32 cellular contexts compared by ENCODE assay signal in genomic region chr14:20591235-20591634, GRCh38. TPM values are rescaled to one million over a fixed set of nuclear protein-coding genes. Genes with fewer than 3 reads are reported as not detected.
"Had no signal": no experiment of that assay in that cellular context is flagged by ENCODE, and none has a peak within 500 bp of the region (broad histone marks: within the 10 kb centered on the region; RNA-seq: fewer than 3 reads in every experiment).

TSS of gene RNASE12 (minus strand) at chr14:20591376. CDS start at chr14:20590723, 653 bp downstream.

- H3K27ac ChIP-seq: adrenal gland, body of pancreas, colonic mucosa, gastrocnemius medialis, hepatocyte, left ventricle myocardium inferior, spleen, tibial nerve had no signal

- H3K4me1 ChIP-seq: body of pancreas, colonic mucosa, gastrocnemius medialis, left ventricle myocardium inferior, spleen, tibial nerve had no signal

- H3K4me2 ChIP-seq: hepatocyte had no signal

- H3K27ac Mint-ChIP-seq: activated CD4-positive, alpha-beta T cell treated with anti-CD3 and anti-CD28 coated beads for 36 hours; activated naive CD4-positive, alpha-beta T cell treated with anti-CD3 and anti-CD28 coated beads, Interleukin-2, amount 50 U/mL, for 72 hours; activated T-cell treated with anti-CD3 and anti-CD28 coated beads, Interleukin-2, amount 50 U/mL, for 72 hours; natural killer cell treated with Interleukin-12 subunit alpha and Interleukin-12 subunit beta and Interleukin-15 and Interleukin-18, amount 100 ng/mL, for 72 hours had no signal

- H3K9me3 Mint-ChIP-seq: activated T-cell treated with anti-CD3 and anti-CD28 coated beads, Interleukin-2, amount 50 U/mL, for 72 hours; natural killer cell treated with Interleukin-12 subunit alpha and Interleukin-12 subunit beta and Interleukin-15 and Interleukin-18, amount 100 ng/mL, for 72 hours had no signal

- H2AFZ ChIP-seq: hepatocyte had no signal

- H3K4me3 Mint-ChIP-seq: activated CD4-positive, alpha-beta T cell treated with anti-CD3 and anti-CD28 coated beads for 36 hours; natural killer cell treated with Interleukin-12 subunit alpha and Interleukin-12 subunit beta and Interleukin-15 and Interleukin-18, amount 100 ng/mL, for 72 hours had no signal

- H3K27me3 ChIP-seq: adrenal gland, body of pancreas, colonic mucosa, hepatocyte, spleen, tibial nerve had no signal

- DNase-seq: activated CD4-positive, alpha-beta T cell treated with anti-CD3 and anti-CD28 coated beads for 36 hours; activated CD4-positive, alpha-beta T cell treated with anti-CD3 and anti-CD28 coated beads, Interleukin-2, amount 50 U/mL, for 4 hours; activated CD4-positive, CD25-positive, alpha-beta regulatory T cell; activated naive CD4-positive, alpha-beta T cell; activated T-cell treated with anti-CD3 and anti-CD28 coated beads for 4 hours; activated T-cell treated with anti-CD3 and anti-CD28 coated beads, Interleukin-2, amount 50 U/mL, for 72 hours; adrenal gland; aorta; body of pancreas; cerebellar nuclear complex; colonic mucosa; effector CD8-positive, alpha-beta T cell; erythroblast; gastrocnemius medialis; islet precursor cell; left ventricle myocardium inferior; mucosa of descending colon; posterior cingulate gyrus; right cardiac atrium; spleen; stimulated activated naive CD4-positive, alpha-beta T cell treated with Interleukin-2 at 50 U/mL for 16 hours had no signal

- H3K79me2 ChIP-seq: hepatocyte had no signal

- H3K4me3 ChIP-seq: adrenal gland, body of pancreas, colonic mucosa, gastrocnemius medialis, hepatocyte, left ventricle myocardium inferior, mucosa of descending colon, spleen, tibial nerve had no signal

- H3K36me3 ChIP-seq: adrenal gland, colonic mucosa, gastrocnemius medialis, left ventricle myocardium inferior, spleen, tibial nerve had no signal

- H3K36me3 Mint-ChIP-seq: activated naive CD4-positive, alpha-beta T cell treated with anti-CD3 and anti-CD28 coated beads, Interleukin-2, amount 50 U/mL, for 72 hours; natural killer cell treated with Interleukin-12 subunit alpha and Interleukin-12 subunit beta and Interleukin-15 and Interleukin-18, amount 100 ng/mL, for 72 hours had no signal

- H3K9me3 ChIP-seq: adrenal gland, body of pancreas, colonic mucosa, gastrocnemius medialis, left ventricle myocardium inferior, mucosa of descending colon, spleen, tibial nerve had no signal

- H3K27me3 Mint-ChIP-seq: activated CD4-positive, alpha-beta T cell treated with anti-CD3 and anti-CD28 coated beads for 36 hours had no signal

RNA-seq across cellular contexts. Expression of gene RNASE12, which starts in this region (rescaled TPM):
- total RNA-seq: activated CD4-positive, alpha-beta T cell treated with anti-CD3 and anti-CD28 coated beads for 36 hours; activated naive CD4-positive, alpha-beta T cell treated with anti-CD3 and anti-CD28 coated beads, Interleukin-2, amount 50 U/mL, for 72 hours; activated T-cell treated with anti-CD3 and anti-CD28 coated beads, Interleukin-2, amount 50 U/mL, for 72 hours; adrenal gland; aorta; body of pancreas; colonic mucosa; dermis microvascular lymphatic vessel endothelial cell; gastrocnemius medialis; hepatocyte; left ventricle myocardium inferior; lung microvascular endothelial cell; mesenteric fat pad; mucosa of descending colon; myocyte; natural killer cell treated with Interleukin-12 subunit alpha and Interleukin-12 subunit beta and Interleukin-15 and Interleukin-18, amount 100 ng/mL, for 72 hours; omental fat pad; right cardiac atrium; spleen; temporal lobe; tibial nerve; ureter had no signal
- polyA plus RNA-seq: adrenal gland, aorta, hepatocyte, right cardiac atrium, spleen had no signal
